1 cellular context compared by ENCODE assay signal in genomic region chr13:75549262-75550158, GRCh38.
TF ChIP-seq lines count a peak whose summit lies in the region.

TSS of gene UCHL3 (plus strand) at chr13:75549791. CDS start at chr13:75549821, 30 bp downstream.

TF ChIP-seq in HEK293, 187 proteins besides CTCF, POLR2A, EP300 and RAD21 (continued from another document and continues in another):
- TF ChIP-seq, protein P1, sequence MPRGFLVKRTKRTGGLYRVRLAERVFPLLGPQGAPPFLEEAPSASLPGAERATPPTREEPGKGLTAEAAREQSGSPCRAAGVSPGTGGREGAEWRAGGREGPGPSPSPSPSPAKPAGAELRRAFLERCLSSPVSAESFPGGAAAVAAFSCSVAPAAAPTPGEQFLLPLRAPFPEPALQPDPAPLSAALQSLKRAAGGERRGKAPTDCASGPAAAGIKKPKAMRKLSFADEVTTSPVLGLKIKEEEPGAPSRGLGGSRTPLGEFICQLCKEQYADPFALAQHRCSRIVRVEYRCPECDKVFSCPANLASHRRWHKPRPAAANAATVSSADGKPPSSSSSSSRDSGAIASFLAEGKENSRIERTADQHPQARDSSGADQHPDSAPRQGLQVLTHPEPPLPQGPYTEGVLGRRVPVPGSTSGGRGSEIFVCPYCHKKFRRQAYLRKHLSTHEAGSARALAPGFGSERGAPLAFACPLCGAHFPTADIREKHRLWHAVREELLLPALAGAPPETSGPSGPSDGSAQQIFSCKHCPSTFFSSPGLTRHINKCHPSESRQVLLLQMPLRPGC (tag by site-specific recombination; IDR thresholded peaks at IDR 0.05) = no peak
- TF ChIP-seq ZNF10 (tag by site-specific recombination; IDR thresholded peaks at IDR 0.05) = no peak
- TF ChIP-seq ZNF350 (tag by site-specific recombination; IDR thresholded peaks at IDR 0.05) = no peak
- 0 out of 2 replicates have a peak, but pooled peaks have one; percentile 13 for TF ChIP-seq ZNF394 (tag by site-specific recombination; IDR thresholded peaks at IDR 0.05; ENCODE audit: borderline replicate concordance)
- TF ChIP-seq ZNF211 (tag by site-specific recombination; IDR thresholded peaks at IDR 0.05; ENCODE audit: low read depth) = no peak
- TF ChIP-seq ZNF24 (tag by site-specific recombination; IDR thresholded peaks at IDR 0.05) = no peak
- TF ChIP-seq ZNF16 (tag by site-specific recombination; IDR thresholded peaks at IDR 0.05; ENCODE audit: low read depth) = no peak
- TF ChIP-seq ZNF843 (tag by site-specific recombination; IDR thresholded peaks at IDR 0.05) = no peak
- no peak for TF ChIP-seq ZNF664 (tag by site-specific recombination; IDR thresholded peaks at IDR 0.05)
- no peak for TF ChIP-seq ZNF514 (tag by site-specific recombination; IDR thresholded peaks at IDR 0.05)
- no peak for TF ChIP-seq ZBTB20 (tag by site-specific recombination; IDR thresholded peaks at IDR 0.05)
- TF ChIP-seq ZNF221 (tag by site-specific recombination; IDR thresholded peaks at IDR 0.05; ENCODE audit: borderline replicate concordance) = no peak
- no peak for TF ChIP-seq ZNF596 (tag by site-specific recombination; IDR thresholded peaks at IDR 0.05)
- TF ChIP-seq, protein P2, sequence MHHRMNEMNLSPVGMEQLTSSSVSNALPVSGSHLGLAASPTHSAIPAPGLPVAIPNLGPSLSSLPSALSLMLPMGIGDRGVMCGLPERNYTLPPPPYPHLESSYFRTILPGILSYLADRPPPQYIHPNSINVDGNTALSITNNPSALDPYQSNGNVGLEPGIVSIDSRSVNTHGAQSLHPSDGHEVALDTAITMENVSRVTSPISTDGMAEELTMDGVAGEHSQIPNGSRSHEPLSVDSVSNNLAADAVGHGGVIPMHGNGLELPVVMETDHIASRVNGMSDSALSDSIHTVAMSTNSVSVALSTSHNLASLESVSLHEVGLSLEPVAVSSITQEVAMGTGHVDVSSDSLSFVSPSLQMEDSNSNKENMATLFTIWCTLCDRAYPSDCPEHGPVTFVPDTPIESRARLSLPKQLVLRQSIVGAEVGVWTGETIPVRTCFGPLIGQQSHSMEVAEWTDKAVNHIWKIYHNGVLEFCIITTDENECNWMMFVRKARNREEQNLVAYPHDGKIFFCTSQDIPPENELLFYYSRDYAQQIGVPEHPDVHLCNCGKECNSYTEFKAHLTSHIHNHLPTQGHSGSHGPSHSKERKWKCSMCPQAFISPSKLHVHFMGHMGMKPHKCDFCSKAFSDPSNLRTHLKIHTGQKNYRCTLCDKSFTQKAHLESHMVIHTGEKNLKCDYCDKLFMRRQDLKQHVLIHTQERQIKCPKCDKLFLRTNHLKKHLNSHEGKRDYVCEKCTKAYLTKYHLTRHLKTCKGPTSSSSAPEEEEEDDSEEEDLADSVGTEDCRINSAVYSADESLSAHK (tag by site-specific recombination; IDR thresholded peaks at IDR 0.05) = 0 out of 2 replicates have a peak, but pooled peaks have one; percentile 10
- TF ChIP-seq MYNN (tag by site-specific recombination; IDR thresholded peaks at IDR 0.05; ENCODE audit: borderline replicate concordance) = no peak; the same call in 1 of the 2 replicates
- TF ChIP-seq ZNF521 (tag by site-specific recombination; IDR thresholded peaks at IDR 0.05) = no peak
- no peak for TF ChIP-seq ZSCAN4 (tag by site-specific recombination; IDR thresholded peaks at IDR 0.05)
- no peak for TF ChIP-seq ZNF302 (tag by site-specific recombination; IDR thresholded peaks at IDR 0.05; ENCODE audit: low read depth)
- no peak for TF ChIP-seq ZSCAN18 (tag by site-specific recombination; IDR thresholded peaks at IDR 0.05)
- no peak for TF ChIP-seq ZNF510 (tag by site-specific recombination; IDR thresholded peaks at IDR 0.05; ENCODE audit: insufficient replicate concordance)
- no peak for TF ChIP-seq ZNF140 (tag by site-specific recombination; IDR thresholded peaks at IDR 0.05)
- TF ChIP-seq HOXD13 (CRISPR knock-in tag; IDR thresholded peaks at IDR 0.05; ENCODE audit: borderline replicate concordance) = no peak
- no peak for TF ChIP-seq ZNF585B (tag by site-specific recombination; IDR thresholded peaks at IDR 0.05)
- TF ChIP-seq ZNF707 (tag by site-specific recombination; IDR thresholded peaks at IDR 0.05) = no peak
- peak; percentile 61 for TF ChIP-seq YY2 (tag by site-specific recombination; IDR thresholded peaks at IDR 0.05)
- TF ChIP-seq GLI2 (tag by site-specific recombination; IDR thresholded peaks at IDR 0.05; ENCODE audit: borderline replicate concordance, low read depth) = no peak
- no peak for TF ChIP-seq ZNF530 (tag by site-specific recombination; IDR thresholded peaks at IDR 0.05; ENCODE audit: low read depth)
- TF ChIP-seq, protein P3, sequence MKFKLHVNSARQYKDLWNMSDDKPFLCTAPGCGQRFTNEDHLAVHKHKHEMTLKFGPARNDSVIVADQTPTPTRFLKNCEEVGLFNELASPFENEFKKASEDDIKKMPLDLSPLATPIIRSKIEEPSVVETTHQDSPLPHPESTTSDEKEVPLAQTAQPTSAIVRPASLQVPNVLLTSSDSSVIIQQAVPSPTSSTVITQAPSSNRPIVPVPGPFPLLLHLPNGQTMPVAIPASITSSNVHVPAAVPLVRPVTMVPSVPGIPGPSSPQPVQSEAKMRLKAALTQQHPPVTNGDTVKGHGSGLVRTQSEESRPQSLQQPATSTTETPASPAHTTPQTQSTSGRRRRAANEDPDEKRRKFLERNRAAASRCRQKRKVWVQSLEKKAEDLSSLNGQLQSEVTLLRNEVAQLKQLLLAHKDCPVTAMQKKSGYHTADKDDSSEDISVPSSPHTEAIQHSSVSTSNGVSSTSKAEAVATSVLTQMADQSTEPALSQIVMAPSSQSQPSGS (tag by site-specific recombination; IDR thresholded peaks at IDR 0.05; ENCODE audit: low read depth) = no peak
- TF ChIP-seq, protein P4, sequence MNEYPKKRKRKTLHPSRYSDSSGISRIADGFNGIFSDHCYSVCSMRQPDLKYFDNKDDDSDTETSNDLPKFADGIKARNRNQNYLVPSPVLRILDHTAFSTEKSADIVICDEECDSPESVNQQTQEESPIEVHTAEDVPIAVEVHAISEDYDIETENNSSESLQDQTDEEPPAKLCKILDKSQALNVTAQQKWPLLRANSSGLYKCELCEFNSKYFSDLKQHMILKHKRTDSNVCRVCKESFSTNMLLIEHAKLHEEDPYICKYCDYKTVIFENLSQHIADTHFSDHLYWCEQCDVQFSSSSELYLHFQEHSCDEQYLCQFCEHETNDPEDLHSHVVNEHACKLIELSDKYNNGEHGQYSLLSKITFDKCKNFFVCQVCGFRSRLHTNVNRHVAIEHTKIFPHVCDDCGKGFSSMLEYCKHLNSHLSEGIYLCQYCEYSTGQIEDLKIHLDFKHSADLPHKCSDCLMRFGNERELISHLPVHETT (tag by site-specific recombination; IDR thresholded peaks at IDR 0.05) = no peak
- TF ChIP-seq ZNF747 (tag by site-specific recombination; IDR thresholded peaks at IDR 0.05) = no peak
- TF ChIP-seq ZNF501 (tag by site-specific recombination; IDR thresholded peaks at IDR 0.05) = peak; percentile 20; the same call in 1 of the 2 replicates
- TF ChIP-seq, protein P5, sequence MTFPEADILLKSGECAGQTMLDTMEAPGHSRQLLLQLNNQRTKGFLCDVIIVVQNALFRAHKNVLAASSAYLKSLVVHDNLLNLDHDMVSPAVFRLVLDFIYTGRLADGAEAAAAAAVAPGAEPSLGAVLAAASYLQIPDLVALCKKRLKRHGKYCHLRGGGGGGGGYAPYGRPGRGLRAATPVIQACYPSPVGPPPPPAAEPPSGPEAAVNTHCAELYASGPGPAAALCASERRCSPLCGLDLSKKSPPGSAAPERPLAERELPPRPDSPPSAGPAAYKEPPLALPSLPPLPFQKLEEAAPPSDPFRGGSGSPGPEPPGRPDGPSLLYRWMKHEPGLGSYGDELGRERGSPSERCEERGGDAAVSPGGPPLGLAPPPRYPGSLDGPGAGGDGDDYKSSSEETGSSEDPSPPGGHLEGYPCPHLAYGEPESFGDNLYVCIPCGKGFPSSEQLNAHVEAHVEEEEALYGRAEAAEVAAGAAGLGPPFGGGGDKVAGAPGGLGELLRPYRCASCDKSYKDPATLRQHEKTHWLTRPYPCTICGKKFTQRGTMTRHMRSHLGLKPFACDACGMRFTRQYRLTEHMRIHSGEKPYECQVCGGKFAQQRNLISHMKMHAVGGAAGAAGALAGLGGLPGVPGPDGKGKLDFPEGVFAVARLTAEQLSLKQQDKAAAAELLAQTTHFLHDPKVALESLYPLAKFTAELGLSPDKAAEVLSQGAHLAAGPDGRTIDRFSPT (tag by site-specific recombination; IDR thresholded peaks at IDR 0.05) = peak; percentile 30; the same call in 1 of the 2 replicates
- TF ChIP-seq ZNF623 (tag by site-specific recombination; IDR thresholded peaks at IDR 0.05) = no peak
- peak; percentile 62 for TF ChIP-seq ZNF76 (tag by site-specific recombination; IDR thresholded peaks at IDR 0.05; ENCODE audit: borderline replicate concordance, low read depth)
- no peak for TF ChIP-seq REST (tag by site-specific recombination; IDR thresholded peaks at IDR 0.05)
- TF ChIP-seq KLF7 (tag by site-specific recombination; IDR thresholded peaks at IDR 0.05; ENCODE audit: borderline replicate concordance) = no peak
- TF ChIP-seq, protein P6, sequence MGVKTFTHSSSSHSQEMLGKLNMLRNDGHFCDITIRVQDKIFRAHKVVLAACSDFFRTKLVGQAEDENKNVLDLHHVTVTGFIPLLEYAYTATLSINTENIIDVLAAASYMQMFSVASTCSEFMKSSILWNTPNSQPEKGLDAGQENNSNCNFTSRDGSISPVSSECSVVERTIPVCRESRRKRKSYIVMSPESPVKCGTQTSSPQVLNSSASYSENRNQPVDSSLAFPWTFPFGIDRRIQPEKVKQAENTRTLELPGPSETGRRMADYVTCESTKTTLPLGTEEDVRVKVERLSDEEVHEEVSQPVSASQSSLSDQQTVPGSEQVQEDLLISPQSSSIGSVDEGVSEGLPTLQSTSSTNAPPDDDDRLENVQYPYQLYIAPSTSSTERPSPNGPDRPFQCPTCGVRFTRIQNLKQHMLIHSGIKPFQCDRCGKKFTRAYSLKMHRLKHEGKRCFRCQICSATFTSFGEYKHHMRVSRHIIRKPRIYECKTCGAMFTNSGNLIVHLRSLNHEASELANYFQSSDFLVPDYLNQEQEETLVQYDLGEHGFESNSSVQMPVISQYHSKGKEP (tag by site-specific recombination; IDR thresholded peaks at IDR 0.05) = no peak
- TF ChIP-seq ZNF19 (tag by site-specific recombination; IDR thresholded peaks at IDR 0.05; ENCODE audit: low read depth) = no peak
- TF ChIP-seq, protein P7, sequence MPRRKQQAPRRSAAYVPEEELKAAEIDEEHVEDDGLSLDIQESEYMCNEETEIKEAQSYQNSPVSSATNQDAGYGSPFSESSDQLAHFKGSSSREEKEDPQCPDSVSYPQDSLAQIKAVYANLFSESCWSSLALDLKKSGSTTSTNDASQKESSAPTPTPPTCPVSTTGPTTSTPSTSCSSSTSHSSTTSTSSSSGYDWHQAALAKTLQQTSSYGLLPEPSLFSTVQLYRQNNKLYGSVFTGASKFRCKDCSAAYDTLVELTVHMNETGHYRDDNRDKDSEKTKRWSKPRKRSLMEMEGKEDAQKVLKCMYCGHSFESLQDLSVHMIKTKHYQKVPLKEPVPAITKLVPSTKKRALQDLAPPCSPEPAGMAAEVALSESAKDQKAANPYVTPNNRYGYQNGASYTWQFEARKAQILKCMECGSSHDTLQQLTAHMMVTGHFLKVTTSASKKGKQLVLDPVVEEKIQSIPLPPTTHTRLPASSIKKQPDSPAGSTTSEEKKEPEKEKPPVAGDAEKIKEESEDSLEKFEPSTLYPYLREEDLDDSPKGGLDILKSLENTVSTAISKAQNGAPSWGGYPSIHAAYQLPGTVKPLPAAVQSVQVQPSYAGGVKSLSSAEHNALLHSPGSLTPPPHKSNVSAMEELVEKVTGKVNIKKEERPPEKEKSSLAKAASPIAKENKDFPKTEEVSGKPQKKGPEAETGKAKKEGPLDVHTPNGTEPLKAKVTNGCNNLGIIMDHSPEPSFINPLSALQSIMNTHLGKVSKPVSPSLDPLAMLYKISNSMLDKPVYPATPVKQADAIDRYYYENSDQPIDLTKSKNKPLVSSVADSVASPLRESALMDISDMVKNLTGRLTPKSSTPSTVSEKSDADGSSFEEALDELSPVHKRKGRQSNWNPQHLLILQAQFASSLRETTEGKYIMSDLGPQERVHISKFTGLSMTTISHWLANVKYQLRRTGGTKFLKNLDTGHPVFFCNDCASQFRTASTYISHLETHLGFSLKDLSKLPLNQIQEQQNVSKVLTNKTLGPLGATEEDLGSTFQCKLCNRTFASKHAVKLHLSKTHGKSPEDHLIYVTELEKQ (tag by site-specific recombination; IDR thresholded peaks at IDR 0.05; ENCODE audit: borderline replicate concordance) = peak; percentile 7; the same call in 1 of the 2 replicates
